ENCODE assay signal across 26 cellular contexts in the genomic region with DNA sequence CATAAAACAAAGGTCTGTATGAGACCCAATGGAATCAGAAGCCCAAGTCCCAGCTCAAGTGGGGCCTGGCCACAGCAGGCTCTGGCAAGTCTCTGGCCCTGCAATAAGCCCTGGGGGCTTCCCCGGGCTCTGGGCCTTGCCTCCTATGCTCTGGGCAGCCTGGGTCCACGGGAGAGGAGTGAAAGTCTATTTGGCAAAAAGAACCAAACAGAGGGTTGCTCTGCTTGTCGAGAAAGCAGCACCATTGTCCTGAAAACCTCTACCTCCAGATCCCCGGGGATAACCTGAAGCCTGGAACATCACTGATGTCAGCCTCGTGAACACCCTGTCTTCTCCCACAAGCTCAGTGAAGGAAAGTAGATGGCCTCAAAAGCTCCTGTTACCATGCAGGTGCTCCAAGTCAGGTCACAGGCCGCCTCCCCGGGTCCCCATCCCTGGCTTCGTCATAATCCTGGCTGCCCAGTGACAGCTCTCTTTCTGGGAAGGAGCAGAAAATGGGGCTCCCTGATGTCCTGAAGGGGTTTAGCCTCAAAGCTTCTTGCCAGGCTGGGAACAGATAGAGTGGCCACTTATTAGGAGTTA.
"Had no signal": no experiment of that assay in that cellular context is flagged by ENCODE, and none has a peak within 500 bp of the region (broad histone marks: within the 10 kb centered on the region; RNA-seq: fewer than 3 reads in every experiment).

No MANE protein-coding gene starts in this region.

- H3K36me3 ChIP-seq: WERI-Rb-1 had no signal

- ATAC-seq: activated CD4-positive, CD25-positive, alpha-beta regulatory T cell treated with anti-CD3 and anti-CD28 coated beads, Interleukin-2, amount 50 U/mL, for 24 hours; activated CD8-positive, alpha-beta T cell treated with anti-CD3 and anti-CD28 coated beads for 36 hours; activated T-cell treated with anti-CD3 and anti-CD28 coated beads, Interleukin-2, amount 50 U/mL, for 4 hours; activated T-helper 17 cell treated with anti-CD3 and anti-CD28 coated beads, Interleukin-2, amount 50 U/mL, for 72 hours; effector memory CD8-positive, alpha-beta T cell; T-cell had no signal

- DNase-seq: activated B cell treated with CpG ODN at 0.5 μM for 24 hours; activated CD4-positive, alpha-beta T cell treated with anti-CD3 and anti-CD28 coated beads for 48 hours; activated CD4-positive, alpha-beta T cell treated with anti-CD3 and anti-CD28 coated beads, Interleukin-2, amount 50 U/mL, for 1 hour; activated CD4-positive, alpha-beta T cell treated with anti-CD3 and anti-CD28 coated beads, Interleukin-2, amount 50 U/mL, for 48 hours; activated CD8-positive, alpha-beta memory T cell treated with anti-CD3 and anti-CD28 coated beads for 24 hours; activated CD8-positive, alpha-beta T cell treated with anti-CD3 and anti-CD28 coated beads for 36 hours; activated effector memory CD4-positive, alpha-beta T cell treated with Interleukin-2 at 50 U/mL for 16 hours; activated gamma-delta T cell treated with Interleukin-2 at 50 U/mL for 16 hours; activated naive CD4-positive, alpha-beta T cell treated with anti-CD3 and anti-CD28 coated beads, Interleukin-2, amount 50 U/mL, for 16 hours; activated naive CD4-positive, alpha-beta T cell treated with Interleukin-2 at 50 U/mL for 16 hours; activated T-cell treated with anti-CD3 and anti-CD28 coated beads, Interleukin-2, amount 50 U/mL, for 4 hours; amniotic stem cell; anterior cingulate cortex; caudate nucleus; cortex of kidney; dermis blood vessel endothelial cell; effector CD4-positive, alpha-beta T cell; effector memory CD8-positive, alpha-beta T cell; foreskin fibroblast; head of caudate nucleus; T-cell; T1000; WERI-Rb-1 had no signal

- H3K27ac ChIP-seq: epithelial cell of prostate, WERI-Rb-1 had no signal
